8 cellular contexts compared by ENCODE assay signal in the genomic region with DNA sequence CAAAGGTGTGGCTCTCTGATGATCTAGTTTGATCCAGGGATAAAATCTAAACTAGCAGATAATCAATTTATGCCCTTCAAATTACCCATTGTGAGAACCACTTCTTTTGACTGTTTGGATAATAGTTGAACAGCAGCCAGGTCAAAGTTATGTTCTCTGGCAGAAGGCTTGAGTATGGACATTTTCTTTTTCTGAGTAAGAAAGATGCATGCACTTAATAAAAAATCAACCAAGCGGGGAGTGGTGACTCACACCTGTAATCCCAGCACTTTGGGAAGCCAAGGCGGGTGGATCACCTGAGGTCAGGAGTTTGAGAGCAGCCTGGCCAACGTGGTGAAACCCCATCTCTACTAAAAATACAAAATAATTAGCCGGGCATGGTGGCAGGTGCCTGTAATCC. TPM values are rescaled to one million over a fixed set of nuclear protein-coding genes. Genes with fewer than 3 reads are reported as not detected.
DNase-seq lines count a peak whose midpoint lies in the region; ATAC-seq and TF ChIP-seq lines count a peak whose summit lies in the region.
"Not testable (repeated sequence)": the region's sequence is repeated elsewhere in the genome, so short reads cannot be mapped to it uniquely, and the experiment has no call there.
"Had no signal": no experiment of that assay in that cellular context is flagged by ENCODE, and none has a peak within 500 bp of the region (broad histone marks: within the 10 kb centered on the region; RNA-seq: fewer than 3 reads in every experiment).

No MANE protein-coding gene starts in this region.

- H3K4me1 Mint-ChIP-seq in MCF 10A (ENCODE audit: insufficient read depth, unreplicated experiment): not testable (repeated sequence)

- not testable (repeated sequence) for TF ChIP-seq CTCF in HCT116 (IDR thresholded peaks at IDR 0.05 in 2 of 3, conservative IDR thresholded peaks at IDR 0.05 in 1 of 3; ENCODE audit: borderline replicate concordance in 1 of 3, insufficient read depth in 1 of 3, low read depth in 2 of 3, low read length in 2 of 3); MCF 10A (IDR thresholded peaks at IDR 0.05; ENCODE audit: unreplicated experiment); fibroblast of mammary gland (conservative IDR thresholded peaks at IDR 0.05; ENCODE audit: control insufficient read depth, insufficient read depth, low read depth, low read length)

- BruUV-seq in HCT116 (replicated peaks; lab: Mats Ljungman, UMichigan); MCF 10A (replicated peaks; lab: Mats Ljungman, UMichigan): not testable (repeated sequence)

- H3K4me3 ChIP-seq in HCT116 (replicated peaks in 1 of 2; ENCODE audit: low read depth in 1 of 2, low read length in 2 of 2); fibroblast of mammary gland (ENCODE audit: control insufficient read depth, low read depth, low read length): not testable (repeated sequence)

- peaks cover 18 to 45% of the 10 kb centered on the region in 2 experiments for H3K4me1 ChIP-seq in HCT116 (ENCODE audit: control insufficient read depth in 1 of 2, insufficient read depth in 2 of 2, low read length in 2 of 2)

- H3K36me3 Mint-ChIP-seq in MCF 10A (ENCODE audit: insufficient read depth, unreplicated experiment): not testable (repeated sequence)

- H3K27me3 ChIP-seq in HCT116 (ENCODE audit: insufficient read depth, low read length): not testable (repeated sequence)

- not testable (repeated sequence) for H3K79me2 ChIP-seq in HCT116 (ENCODE audit: insufficient read depth, low read length)

- DNase-seq in ACHN (peak; percentile 16), NCI-H226 (peak; percentile 39), MCF 10A (ENCODE audit: unreplicated experiment) (peak; percentile 16), fibroblast of mammary gland (ENCODE audit: low read depth) (peak; percentile 31), kidney glomerular epithelial cell (lab: John Stamatoyannopoulos, UW) (peak; percentile 64)
- DNase-seq in HCT116 (ENCODE audit: low read depth, low spot score): not testable (repeated sequence)

- POLR2A ChIA-PET in HCT116 (lab: Charles Lee): not testable (repeated sequence)
- POLR2A ChIA-PET in MCF 10A (lab: Yijun Ruan, JAX): interaction anchor here (1.7 kb wide), 1 partner anchor 92 kb away, joined by 3 read pairs; no protein-coding TSS in a partner anchor

- not testable (repeated sequence) for TF ChIP-seq POLR2A in HCT116 (IDR thresholded peaks at IDR 0.05; ENCODE audit: borderline replicate concordance, extremely low read depth, insufficient read depth, insufficient read length)

- not testable (repeated sequence) for H3K9me2 ChIP-seq in HCT116 (ENCODE audit: insufficient read depth)

- H3K4me3 Mint-ChIP-seq in MCF 10A (ENCODE audit: unreplicated experiment): not testable (repeated sequence)

- H3K27me3 Mint-ChIP-seq in MCF 10A (ENCODE audit: insufficient read depth, unreplicated experiment): not testable (repeated sequence)

- H3K36me3 ChIP-seq in HCT116 (ENCODE audit: control insufficient read depth in 1 of 2, insufficient read depth in 2 of 2, low read length in 2 of 2): not testable (repeated sequence)

- H3K9me3 ChIP-seq in HCT116 (ENCODE audit: control insufficient read depth in 1 of 2, insufficient read depth in 1 of 2, low read depth in 1 of 2, low read length in 2 of 2): not testable (repeated sequence)

- in situ Hi-C loops in ACHN (cut with HindIII; ENCODE audit: low pct_ligation_motif_present, low pct_unique_long_range_greater_than_20kb, low sequenced_read_pairs): not testable (repeated sequence)

- intact Hi-C loops in HCT116 (cut with micrococcal nuclease); MCF 10A (cut with micrococcal nuclease): not testable (repeated sequence)

- not testable (repeated sequence) for H3K27ac ChIP-seq in HCT116 (ENCODE audit: low read depth, low read length)

- H4K20me1 ChIP-seq in HCT116 (ENCODE audit: insufficient read depth): not testable (repeated sequence)

- H2AFZ ChIP-seq in HCT116 (ENCODE audit: low read depth, low read length, poor library complexity, severe bottlenecking): peak overlapping the region; percentile 87

- CTCF ChIA-PET in HCT116 (lab: Charles Lee); MCF 10A (lab: Yijun Ruan, JAX): not testable (repeated sequence)

- H3K27ac Mint-ChIP-seq in MCF 10A (ENCODE audit: low read depth, unreplicated experiment): not testable (repeated sequence)

- H3K9me3 Mint-ChIP-seq in MCF 10A (ENCODE audit: unreplicated experiment): not testable (repeated sequence)

- peak overlapping the region; percentile 31 for H3K4me2 ChIP-seq in HCT116 (ENCODE audit: low read length)

- peak; percentile 53 for ATAC-seq in HCT116
- ATAC-seq in SK-N-SH treated with all-trans-retinoic acid at 6 μM for 48 hours: peak; percentile 53

- not testable (repeated sequence) for TF ChIP-seq RAD21 in HCT116 (IDR thresholded peaks at IDR 0.05; ENCODE audit: low read depth)

- RAD21 ChIA-PET in HCT116 (lab: Charles Lee; ENCODE audit: low non-redundant PET in 1 of 2, low total read pairs in 2 of 2, uncharacterized antibody in 2 of 2, unreplicated experiment in 2 of 2): not testable (repeated sequence)

- H3K9ac ChIP-seq in HCT116 (ENCODE audit: low read length): not testable (repeated sequence)

TF ChIP-seq in SK-N-SH treated with all-trans-retinoic acid at 6 μM for 48 hours, 23 proteins besides CTCF, POLR2A, EP300 and RAD21:
- peak; percentile 75 for TF ChIP-seq ISL1 (CRISPR knock-in tag; IDR thresholded peaks at IDR 0.05)

RNA-seq across cellular contexts. Expression of gene TXNDC2, which starts 5.7 kb away (rescaled TPM):
- 0.12 TPM for total RNA-seq in HCT116 (2021; ENCODE audit: unreplicated experiment)
- polyA plus RNA-seq in HCT116 (2012): 0.03 and 0.05 TPM in 2 replicates
- not detected in 2 replicates for total RNA-seq in MCF 10A (2022)
- total RNA-seq: CD4-positive, alpha-beta memory T cell had no signal
- polyA plus RNA-seq: CD4-positive, alpha-beta memory T cell had no signal

RNA-seq across cellular contexts. Expression of gene VAPA, which starts 22.3 kb away (rescaled TPM):
- total RNA-seq in HCT116 (2021; ENCODE audit: unreplicated experiment): 295 TPM
- polyA plus RNA-seq in HCT116 (2012): 170 and 206 TPM in 2 replicates
- 247 and 286 TPM in 2 replicates for total RNA-seq in MCF 10A (2022)
